20 cellular contexts compared by ENCODE assay signal in genomic region chr22:21842946-21843345, GRCh38.
"Had no signal": no experiment of that assay in that cellular context is flagged by ENCODE, and none has a peak within 500 bp of the region (broad histone marks: within the 10 kb centered on the region; RNA-seq: fewer than 3 reads in every experiment).

No MANE protein-coding gene starts in this region.

- DNase-seq: colonic mucosa; dermis blood vessel endothelial cell; erythroblast; foreskin keratinocyte; head of caudate nucleus; left colon; mucosa of descending colon; naive thymus-derived CD8-positive, alpha-beta T cell; occipital lobe; psoas muscle; retina; small intestine; stimulated activated CD4-positive, alpha-beta T cell treated with anti-CD3 and anti-CD28 coated beads, Interleukin-12 subunit alpha, Interleukin-12 subunit beta, amount 100 ng/mL, for 4 hours; stimulated activated naive CD4-positive, alpha-beta T cell treated with Interleukin-2 at 50 U/mL for 16 hours; upper lobe of left lung; uterus had no signal

- H3K27me3 Mint-ChIP-seq: naive thymus-derived CD8-positive, alpha-beta T cell had no signal

- H3K9me3 ChIP-seq: colonic mucosa, mucosa of descending colon, psoas muscle, upper lobe of left lung, uterus had no signal

- ATAC-seq: foreskin keratinocyte; left colon; mucosa of descending colon; naive thymus-derived CD8-positive, alpha-beta T cell; psoas muscle had no signal

- H3K4me3 ChIP-seq: colonic mucosa, hepatocyte, mucosa of descending colon, neural progenitor cell, psoas muscle, upper lobe of left lung, uterus had no signal

- H3K4me1 ChIP-seq: colonic mucosa, parathyroid adenoma had no signal

- H3K9ac ChIP-seq: neural progenitor cell, parathyroid adenoma had no signal

- H3K36me3 ChIP-seq: colonic mucosa, neural progenitor cell, upper lobe of left lung, uterus had no signal

- H3K27me3 ChIP-seq: colonic mucosa, foreskin keratinocyte, hepatocyte, neural progenitor cell, upper lobe of left lung, uterus had no signal

- H3K4me3 Mint-ChIP-seq: naive thymus-derived CD8-positive, alpha-beta T cell; neural progenitor cell had no signal

- H3K27ac ChIP-seq: colonic mucosa, foreskin keratinocyte, hepatocyte, neural progenitor cell, parathyroid adenoma, psoas muscle, upper lobe of left lung, uterus had no signal

- FAIRE-seq: endothelial cell of umbilical vein, small intestine had no signal

- H2AFZ ChIP-seq: hepatocyte, neural progenitor cell, parathyroid adenoma had no signal

- H3K27ac Mint-ChIP-seq: neural progenitor cell had no signal

- H3K4me2 ChIP-seq: hepatocyte, neural progenitor cell had no signal
